In the genomic region with DNA sequence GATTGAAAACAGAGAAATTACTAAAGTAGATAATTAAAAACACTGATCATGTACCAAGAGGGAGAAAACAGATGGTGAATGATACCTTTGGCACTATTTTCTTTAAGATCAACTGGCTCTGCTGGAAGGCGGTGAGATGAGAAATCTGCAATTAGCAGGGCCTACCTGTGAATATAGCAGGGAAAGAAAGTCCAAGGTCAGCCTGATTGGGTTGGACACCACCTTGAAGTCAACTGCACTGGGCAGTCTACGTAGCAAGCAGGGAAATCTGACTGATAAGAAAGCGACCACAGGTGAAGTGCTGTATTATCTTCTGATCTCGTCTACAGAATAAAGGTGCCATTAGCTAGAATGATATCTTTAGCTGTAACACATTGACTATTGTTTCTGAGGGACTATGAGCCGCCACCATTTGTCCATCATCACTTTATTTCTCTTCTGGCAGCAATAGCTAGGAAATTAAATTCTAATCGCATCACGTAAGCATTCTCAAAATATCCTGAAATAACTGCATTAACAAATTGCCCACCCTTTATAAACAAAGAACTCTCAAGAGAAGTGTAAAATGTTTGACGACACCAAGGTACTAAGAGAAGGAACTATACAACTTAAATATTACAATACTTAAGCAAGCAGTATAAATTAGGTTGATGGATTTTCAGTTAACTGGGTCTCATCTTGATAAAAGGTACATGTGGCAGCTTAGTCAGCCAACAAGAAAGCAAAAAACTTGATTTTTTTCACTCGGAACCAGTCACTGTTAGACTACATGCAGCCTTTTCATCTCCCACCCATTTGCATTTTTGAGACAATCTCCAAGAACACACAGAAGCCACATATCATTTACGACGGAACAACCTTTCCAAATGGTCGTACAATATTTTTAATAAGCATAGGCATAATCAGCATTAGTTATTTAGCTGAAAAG, we compare ENCODE assay signal across 8 cellular contexts. TPM values are rescaled to one million over a fixed set of nuclear protein-coding genes. Genes with fewer than 3 reads are reported as not detected.
DNase-seq lines count a peak whose midpoint lies in the region; ATAC-seq, FAIRE-seq and TF ChIP-seq lines count a peak whose summit lies in the region.

No MANE protein-coding gene starts in this region.

- FAIRE-seq in keratinocyte (lab: Jason Lieb, UNC), result peak; percentile 84

- H3K27ac Mint-ChIP-seq in activated CD4-positive, alpha-beta T cell treated with anti-CD3 and anti-CD28 coated beads, Interleukin-2, amount 10 ng/mL, durations not matched to agents 24 days and 14 days, result peak overlapping the region; percentile 68
- H3K27ac Mint-ChIP-seq in activated naive CD8-positive, alpha-beta T cell, result peak overlapping the region; percentile 41

- H3K36me3 ChIP-seq in keratinocyte (ENCODE audit: control insufficient read depth in 2 of 2, extremely low read depth in 1 of 2, insufficient read depth in 2 of 2, low read length in 2 of 2) (peaks cover 0 to 14% of the 10 kb centered on the region in 2 experiments), testis (ENCODE audit: low read depth, missing control alignments) (no peaks in the 10 kb centered on the region)

- H3K9me3 ChIP-seq in keratinocyte (ENCODE audit: control insufficient read depth, low read depth, low read length) (no peaks in the 10 kb centered on the region), testis (no peaks in the 10 kb centered on the region)

- peak; percentile 44 for DNase-seq in activated CD4-positive, alpha-beta T cell treated with anti-CD3 and anti-CD28 coated beads, Interleukin-2, amount 10 ng/mL, durations not matched to agents 24 days and 14 days
- DNase-seq in activated CD4-positive, alpha-beta T cell treated with anti-CD3 and anti-CD28 coated beads, Interleukin-2, amount 50 U/mL, for 1 hour, result no peak
- DNase-seq in keratinocyte (ENCODE audit: low read depth, low spot score) (no peak), testis (no peak), SW480 (ENCODE audit: low spot score) (no peak), RWPE1 (ENCODE audit: low spot score) (no peak)

- H3K4me2 ChIP-seq in keratinocyte (ENCODE audit: control insufficient read depth, extremely low read depth, insufficient read depth, low read depth, low read length), result peak overlapping the region; percentile 80

- POLR2A ChIA-PET in RWPE1 (lab: Yijun Ruan, JAX; ENCODE audit: low non-redundant PET), result no interaction called here

- H3K4me3 ChIP-seq in keratinocyte (ENCODE audit: control insufficient read depth in 2 of 3, extremely low read depth in 1 of 3, insufficient read depth in 2 of 3, low read depth in 1 of 3, low read length in 3 of 3), result peak overlapping the region; percentile 71 to 96 (median 81)
- H3K4me3 ChIP-seq in testis, result peak overlapping the region; percentile 87 to 88

- TF ChIP-seq CTCF in keratinocyte (optimal IDR thresholded peaks at IDR 0.05 in 1 of 3, IDR thresholded peaks at IDR 0.05 in 1 of 3, conservative IDR thresholded peaks at IDR 0.05 in 1 of 3; ENCODE audit: extremely low read depth in 1 of 3, insufficient read depth in 2 of 3, low read length in 3 of 3) (no peak), testis (IDR thresholded peaks at IDR 0.05) (no peak), RWPE1 (conservative IDR thresholded peaks at IDR 0.05; ENCODE audit: low read depth) (no peak)

- H3K9ac ChIP-seq in keratinocyte (ENCODE audit: control insufficient read depth, extremely low read depth, insufficient read depth, low read length), result peak overlapping the region; percentile 97

- WGBS in testis, 2 donors, result 32 to 45% methylated on average over 12 of the region's 12 CpGs

- peak overlapping the region; percentile 1 for H2AFZ ChIP-seq in keratinocyte (ENCODE audit: control insufficient read depth, low read length)

- intact Hi-C loops in activated CD4-positive, alpha-beta T cell treated with anti-CD3 and anti-CD28 coated beads, Interleukin-2, amount 10 ng/mL, durations not matched to agents 24 days and 14 days (cut with micrococcal nuclease), result loop anchor here (2.0 kb wide), 2 partner anchors 61 to 253 kb away; no protein-coding TSS in a partner anchor
- intact Hi-C loops in testis (cut with DNase I; ENCODE audit: low total_unique reads), result no loop called here

- H3K9me3 Mint-ChIP-seq in activated CD4-positive, alpha-beta T cell treated with anti-CD3 and anti-CD28 coated beads, Interleukin-2, amount 10 ng/mL, durations not matched to agents 24 days and 14 days, result no peaks in the 10 kb centered on the region
- H3K9me3 Mint-ChIP-seq in activated naive CD8-positive, alpha-beta T cell (ENCODE audit: low read depth), result no peaks in the 10 kb centered on the region

- peaks cover 5% of the 10 kb centered on the region for H3K36me3 Mint-ChIP-seq in activated CD4-positive, alpha-beta T cell treated with anti-CD3 and anti-CD28 coated beads, Interleukin-2, amount 10 ng/mL, durations not matched to agents 24 days and 14 days (ENCODE audit: low read depth)
- H3K36me3 Mint-ChIP-seq in activated naive CD8-positive, alpha-beta T cell, result no peaks in the 10 kb centered on the region

- no peak for ATAC-seq in GM18867 (IDR thresholded peaks at IDR 0.05; ENCODE audit: unreplicated experiment)

- dilution Hi-C loops in keratinocyte (cut with MboI; ENCODE audit: extremely low pct_ligation_motif_present, low sequenced_read_pairs), result no loop called here

- no peak for TF ChIP-seq POLR2A in testis (IDR thresholded peaks at IDR 0.05)

- peaks cover 24% of the 10 kb centered on the region for H3K4me1 Mint-ChIP-seq in activated CD4-positive, alpha-beta T cell treated with anti-CD3 and anti-CD28 coated beads, Interleukin-2, amount 10 ng/mL, durations not matched to agents 24 days and 14 days
- H3K4me1 Mint-ChIP-seq in activated naive CD8-positive, alpha-beta T cell (ENCODE audit: low read depth), result peaks cover 20% of the 10 kb centered on the region

- H3K27me3 ChIP-seq in keratinocyte (ENCODE audit: control insufficient read depth, extremely low read depth, insufficient read depth, low read length), result no peaks in the 10 kb centered on the region
- no peaks in the 10 kb centered on the region for H3K27me3 ChIP-seq in testis

- CTCF ChIA-PET in RWPE1 (lab: Yijun Ruan, JAX), result interaction anchor here (0.6 kb wide), 2 partner anchors 86 to 246 kb away, joined by 3 to 4 read pairs; no protein-coding TSS in a partner anchor

- no peaks in the 10 kb centered on the region for H4K20me1 ChIP-seq in keratinocyte (ENCODE audit: control insufficient read depth, extremely low read depth, insufficient read depth, low read length)

- H3K79me2 ChIP-seq in keratinocyte (ENCODE audit: control insufficient read depth, insufficient read depth, low read length), result peaks cover 48% of the 10 kb centered on the region

- H3K4me1 ChIP-seq in keratinocyte (ENCODE audit: control insufficient read depth, extremely low read depth, insufficient read depth, low read length) (peaks cover 36% of the 10 kb centered on the region), testis (no peaks in the 10 kb centered on the region)

- peaks cover 31% of the 10 kb centered on the region for H3K27me3 Mint-ChIP-seq in activated CD4-positive, alpha-beta T cell treated with anti-CD3 and anti-CD28 coated beads, Interleukin-2, amount 10 ng/mL, durations not matched to agents 24 days and 14 days
- H3K27me3 Mint-ChIP-seq in activated naive CD8-positive, alpha-beta T cell, result no peaks in the 10 kb centered on the region

- peak overlapping the region; percentile 89 for H3K4me3 Mint-ChIP-seq in activated CD4-positive, alpha-beta T cell treated with anti-CD3 and anti-CD28 coated beads, Interleukin-2, amount 10 ng/mL, durations not matched to agents 24 days and 14 days
- H3K4me3 Mint-ChIP-seq in activated naive CD8-positive, alpha-beta T cell, result peak overlapping the region; percentile 93

- H3K9me1 ChIP-seq in keratinocyte (ENCODE audit: control insufficient read depth, extremely low read depth, insufficient read depth, low read length), result no peaks in the 10 kb centered on the region

- peak overlapping the region; percentile 82 for H3K27ac ChIP-seq in keratinocyte (ENCODE audit: control insufficient read depth, insufficient read depth, low read length)
- H3K27ac ChIP-seq in testis, result peak overlapping the region; percentile 94 to 95
- H3K27ac ChIP-seq in RWPE1, result no peak overlapping the region

RNA-seq across cellular contexts. Expression of gene NEDD4, which starts 1.3 kb away (rescaled TPM):
- 9.5 and 10.7 TPM in 2 replicates for total RNA-seq in activated CD4-positive, alpha-beta T cell treated with anti-CD3 and anti-CD28 coated beads, Interleukin-2, amount 10 ng/mL, durations not matched to agents 24 days and 14 days
- 15.5 to 24.3 TPM (median 19.0 TPM) in 3 replicates for polyA plus RNA-seq in keratinocyte
- 41.7 TPM for polyA plus RNA-seq in keratinocyte (2011; ENCODE audit: low read depth)
- 8.5 and 18.3 TPM in 2 replicates for polyA plus RNA-seq in keratinocyte (2011; cell fraction: cytosol; rRNA removed)
- 19.4 and 25.3 TPM in 2 replicates for polyA plus RNA-seq in keratinocyte (2011; cell fraction: nucleus; rRNA removed)
- 11.2 and 14.0 TPM in 2 replicates for polyA plus RNA-seq in keratinocyte (2012; ENCODE audit: low replicate concordance)
- 6.6 to 33.4 TPM (median 20.7 TPM) in 3 replicates for polyA minus RNA-seq in keratinocyte
- 16.1 TPM for polyA minus RNA-seq in keratinocyte (2011; cell fraction: cytosol; rRNA and poly(A)+ RNA removed)
- 22.9 and 41.5 TPM in 2 replicates for polyA minus RNA-seq in keratinocyte (2011; cell fraction: nucleus; rRNA and poly(A)+ RNA removed)
- total RNA-seq in testis, result 1 to 10 TPM; 6.4 to 8.3 TPM
- polyA plus RNA-seq in testis (ENCODE audit: insufficient read depth, low read depth, low replicate concordance), result 3.7 TPM
